In the genomic region with DNA sequence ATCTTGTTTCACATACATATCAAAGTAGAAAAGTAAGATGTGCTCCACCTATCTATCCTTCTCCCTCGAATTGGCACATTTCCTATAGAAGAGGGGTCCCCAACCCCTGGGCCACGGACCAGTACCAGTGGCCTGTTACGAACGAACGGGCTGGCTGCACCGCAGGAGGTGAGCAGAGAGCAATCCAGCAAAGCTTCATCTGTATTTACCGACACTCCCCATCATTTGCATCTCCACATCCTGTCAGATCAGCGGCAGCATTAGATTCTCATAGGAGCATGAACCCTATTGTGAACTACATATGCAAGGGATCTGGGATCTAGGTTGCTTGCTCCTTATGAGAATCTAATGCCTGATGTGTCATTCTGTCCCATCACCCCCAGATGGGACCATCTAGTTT, we compare ENCODE assay signal across 13 cellular contexts.
DNase-seq lines count a peak whose midpoint lies in the region; ATAC-seq and TF ChIP-seq lines count a peak whose summit lies in the region.
"Had no signal": no experiment of that assay in that cellular context is flagged by ENCODE, and none has a peak within 500 bp of the region (broad histone marks: within the 10 kb centered on the region; RNA-seq: fewer than 3 reads in every experiment).

No MANE protein-coding gene starts in this region.

- no peak for TF ChIP-seq RAD21 in neural cell (conservative IDR thresholded peaks at IDR 0.05)

- H3K9me2 ChIP-seq in neural cell (ENCODE audit: insufficient read depth, low read length), result no peaks in the 10 kb centered on the region

- H3K36me3 ChIP-seq in neural cell (ENCODE audit: insufficient read depth, low read length), result no peaks in the 10 kb centered on the region

- no peak overlapping the region for H3K4me2 ChIP-seq in neural cell (ENCODE audit: low read length)

- H2AFZ ChIP-seq in neural cell (ENCODE audit: low read depth, low read length), result no peak overlapping the region

- TF ChIP-seq EP300 in neural cell (conservative IDR thresholded peaks at IDR 0.05; ENCODE audit: poor library complexity, severe bottlenecking), result no peak

- peak in 2 of 3 experiments; percentile 72 to 89 for DNase-seq in NCI-H1417 (lab: John Stamatoyannopoulos, UW)
- DNase-seq in SHP77 treated with DMSO at 0.1 percent for 48 hours (lab: John Stamatoyannopoulos, UW), result no peak
- no peak for DNase-seq in DMS 273 (lab: John Stamatoyannopoulos, UW; ENCODE audit: unreplicated experiment)
- DNase-seq in T1000 (lab: John Stamatoyannopoulos, UW), result no peak
- DNase-seq: activated CD4-positive, alpha-beta T cell treated with anti-CD3 and anti-CD28 coated beads, Interleukin-2, amount 50 U/mL, for 48 hours; DMS79; natural killer cell; NCI-H226; small intestine had no signal

- H3K27me3 ChIP-seq in neural cell (ENCODE audit: insufficient read depth, low read depth, low read length), result no peaks in the 10 kb centered on the region

- no peaks in the 10 kb centered on the region for H3K9me3 ChIP-seq in neural cell (ENCODE audit: low read length)

- no peaks in the 10 kb centered on the region for H3K79me2 ChIP-seq in neural cell (replicated peaks; ENCODE audit: insufficient read depth, low read length)

- no peak overlapping the region for H3K9ac ChIP-seq in neural cell (ENCODE audit: low read length)

- no peak for TF ChIP-seq CTCF in neural cell (IDR thresholded peaks at IDR 0.05; ENCODE audit: poor library complexity, severe bottlenecking)

- peak overlapping the region; percentile 5 for H3K27ac ChIP-seq in neural cell (ENCODE audit: low read length)

- H4K20me1 ChIP-seq in neural cell (ENCODE audit: insufficient read depth), result no peaks in the 10 kb centered on the region

- H3F3A ChIP-seq in neural cell (ENCODE audit: insufficient read depth, low read length, poor library complexity, severe bottlenecking), result no peaks in the 10 kb centered on the region

- no peak overlapping the region for H3K4me3 ChIP-seq in neural cell (ENCODE audit: low read length)

- ATAC-seq in GM19043 (IDR thresholded peaks at IDR 0.05; ENCODE audit: low read depth, unreplicated experiment), result peak; percentile 45
- peak; percentile 61 for ATAC-seq in HG02642 (IDR thresholded peaks at IDR 0.05; ENCODE audit: poor library complexity, unreplicated experiment)
- ATAC-seq: natural killer cell, SK-N-SH treated with all-trans-retinoic acid at 6 μM for 48 hours had no signal

TF ChIP-seq in neural cell, 6 proteins besides CTCF, POLR2A, EP300 and RAD21:
- TF ChIP-seq, protein P1, sequence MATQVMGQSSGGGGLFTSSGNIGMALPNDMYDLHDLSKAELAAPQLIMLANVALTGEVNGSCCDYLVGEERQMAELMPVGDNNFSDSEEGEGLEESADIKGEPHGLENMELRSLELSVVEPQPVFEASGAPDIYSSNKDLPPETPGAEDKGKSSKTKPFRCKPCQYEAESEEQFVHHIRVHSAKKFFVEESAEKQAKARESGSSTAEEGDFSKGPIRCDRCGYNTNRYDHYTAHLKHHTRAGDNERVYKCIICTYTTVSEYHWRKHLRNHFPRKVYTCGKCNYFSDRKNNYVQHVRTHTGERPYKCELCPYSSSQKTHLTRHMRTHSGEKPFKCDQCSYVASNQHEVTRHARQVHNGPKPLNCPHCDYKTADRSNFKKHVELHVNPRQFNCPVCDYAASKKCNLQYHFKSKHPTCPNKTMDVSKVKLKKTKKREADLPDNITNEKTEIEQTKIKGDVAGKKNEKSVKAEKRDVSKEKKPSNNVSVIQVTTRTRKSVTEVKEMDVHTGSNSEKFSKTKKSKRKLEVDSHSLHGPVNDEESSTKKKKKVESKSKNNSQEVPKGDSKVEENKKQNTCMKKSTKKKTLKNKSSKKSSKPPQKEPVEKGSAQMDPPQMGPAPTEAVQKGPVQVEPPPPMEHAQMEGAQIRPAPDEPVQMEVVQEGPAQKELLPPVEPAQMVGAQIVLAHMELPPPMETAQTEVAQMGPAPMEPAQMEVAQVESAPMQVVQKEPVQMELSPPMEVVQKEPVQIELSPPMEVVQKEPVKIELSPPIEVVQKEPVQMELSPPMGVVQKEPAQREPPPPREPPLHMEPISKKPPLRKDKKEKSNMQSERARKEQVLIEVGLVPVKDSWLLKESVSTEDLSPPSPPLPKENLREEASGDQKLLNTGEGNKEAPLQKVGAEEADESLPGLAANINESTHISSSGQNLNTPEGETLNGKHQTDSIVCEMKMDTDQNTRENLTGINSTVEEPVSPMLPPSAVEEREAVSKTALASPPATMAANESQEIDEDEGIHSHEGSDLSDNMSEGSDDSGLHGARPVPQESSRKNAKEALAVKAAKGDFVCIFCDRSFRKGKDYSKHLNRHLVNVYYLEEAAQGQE (IDR thresholded peaks at IDR 0.05; ENCODE audit: borderline replicate concordance), result no peak
- TF ChIP-seq POLR2AphosphoS5 (IDR thresholded peaks at IDR 0.05) (no peak), MXI1 (conservative IDR thresholded peaks at IDR 0.05; ENCODE audit: poor library complexity, severe bottlenecking) (no peak), TAF1 (IDR thresholded peaks at IDR 0.05; ENCODE audit: low read depth) (no peak), SMC3 (conservative IDR thresholded peaks at IDR 0.05; ENCODE audit: poor library complexity) (no peak), EZH2 (IDR thresholded peaks at IDR 0.05; ENCODE audit: borderline replicate concordance, insufficient read depth, low read length, poor library complexity, severe bottlenecking) (no peak)

Comparison
In these comparisons a context has a peak if more than half of its experiments do, and no peak if none do; other contexts are left out.
1. DNase-seq: peak in NCI-H1417 (2 of 3); none in SHP77 treated with DMSO at 0.1 percent for 48 hours (single experiment), DMS 273 (single experiment) and T1000 (single experiment).